8 cellular contexts compared by ENCODE assay signal in genomic region chr6:28643017-28643740, GRCh38.
DNase-seq lines count a peak whose midpoint lies in the region; ATAC-seq and TF ChIP-seq lines count a peak whose summit lies in the region.

No MANE protein-coding gene starts in this region.

- DNase-seq in Karpas-422, result peak; percentile 83
- DNase-seq in activated CD8-positive, alpha-beta T cell treated with anti-CD3 and anti-CD28 coated beads, Interleukin-2, amount 10 ng/mL, durations not matched to agents 7 days and 5 days, result peak; percentile 26
- peak; percentile 42 to 58 for DNase-seq in lung microvascular endothelial cell (ENCODE audit: low read depth in 2 of 2)
- DNase-seq in T-helper 9 cell, result no peak
- no peak for DNase-seq in midbrain (lab: John Stamatoyannopoulos, UW)

- no peak overlapping the region for H2AFZ ChIP-seq in Karpas-422 (ENCODE audit: low read length)

- H3K79me2 ChIP-seq in Karpas-422 (ENCODE audit: low read length), result no peaks in the 10 kb centered on the region

- H3K36me3 ChIP-seq in ES-I3 (ENCODE audit: insufficient read depth, low read length) (no peaks in the 10 kb centered on the region), Karpas-422 (ENCODE audit: insufficient read depth, low read length) (no peaks in the 10 kb centered on the region), gastroesophageal sphincter (no peaks in the 10 kb centered on the region)

- no peak for TF ChIP-seq EP300 in gastroesophageal sphincter (IDR thresholded peaks at IDR 0.05)

- TF ChIP-seq POLR2A in gastroesophageal sphincter (IDR thresholded peaks at IDR 0.05), result no peak

- no peaks in the 10 kb centered on the region for H3K9me3 Mint-ChIP-seq in activated CD8-positive, alpha-beta T cell treated with anti-CD3 and anti-CD28 coated beads, Interleukin-2, amount 10 ng/mL, durations not matched to agents 7 days and 5 days (ENCODE audit: insufficient read depth)

- WGBS in gastroesophageal sphincter (ENCODE audit: low coverage in 1 of 2), 2 donors, result 11 to 13% methylated on average over 8 to 9 of the region's 9 CpGs

- H3K9me3 ChIP-seq in ES-I3 (ENCODE audit: control insufficient read depth, insufficient read depth, low read length) (no peaks in the 10 kb centered on the region), Karpas-422 (ENCODE audit: low read length) (no peaks in the 10 kb centered on the region), gastroesophageal sphincter (peaks cover 0 to 7% (median 0%) of the 10 kb centered on the region in 3 donors)

- H3K27me3 ChIP-seq in Karpas-422 (ENCODE audit: low read length) (no peaks in the 10 kb centered on the region), gastroesophageal sphincter (peaks cover 66% of the 10 kb centered on the region)

- H3K4me1 Mint-ChIP-seq in activated CD8-positive, alpha-beta T cell treated with anti-CD3 and anti-CD28 coated beads, Interleukin-2, amount 10 ng/mL, durations not matched to agents 7 days and 5 days (ENCODE audit: low read depth), result peaks cover 4% of the 10 kb centered on the region

- H4K20me1 ChIP-seq in Karpas-422 (ENCODE audit: insufficient read depth, low read depth, low read length), result no peaks in the 10 kb centered on the region

- H3K27ac ChIP-seq in Karpas-422 (ENCODE audit: low read length) (no peak overlapping the region), gastroesophageal sphincter (no peak overlapping the region)

- no peak overlapping the region for H3K27ac Mint-ChIP-seq in activated CD8-positive, alpha-beta T cell treated with anti-CD3 and anti-CD28 coated beads, Interleukin-2, amount 10 ng/mL, durations not matched to agents 7 days and 5 days

- no peaks in the 10 kb centered on the region for H3K4me1 ChIP-seq in ES-I3 (ENCODE audit: insufficient read depth, low read length)
- H3K4me1 ChIP-seq in Karpas-422 (ENCODE audit: low read length), result peaks cover 2% of the 10 kb centered on the region
- H3K4me1 ChIP-seq in gastroesophageal sphincter, result peaks cover 0 to 2% (median 2%) of the 10 kb centered on the region in 3 donors

- H3K27me3 Mint-ChIP-seq in activated CD8-positive, alpha-beta T cell treated with anti-CD3 and anti-CD28 coated beads, Interleukin-2, amount 10 ng/mL, durations not matched to agents 7 days and 5 days (ENCODE audit: low read depth), result peaks cover 24% of the 10 kb centered on the region

- ATAC-seq in activated CD8-positive, alpha-beta T cell treated with anti-CD3 and anti-CD28 coated beads, Interleukin-2, amount 10 ng/mL, durations not matched to agents 7 days and 5 days, result no peak
- no peak for ATAC-seq in GM19035 (IDR thresholded peaks at IDR 0.05; ENCODE audit: unreplicated experiment)
- ATAC-seq in gastroesophageal sphincter, result no peak

- H3K9me2 ChIP-seq in Karpas-422 (replicated peaks; ENCODE audit: insufficient read depth, low read length), result no peaks in the 10 kb centered on the region

- no peak overlapping the region for H3K4me3 Mint-ChIP-seq in activated CD8-positive, alpha-beta T cell treated with anti-CD3 and anti-CD28 coated beads, Interleukin-2, amount 10 ng/mL, durations not matched to agents 7 days and 5 days

- H3K9ac ChIP-seq in ES-I3 (ENCODE audit: low read depth, low read length), result peak overlapping the region; percentile 60; the same call in 1 of the 2 replicates
- H3K9ac ChIP-seq in Karpas-422 (ENCODE audit: low read length), result no peak overlapping the region

- no peaks in the 10 kb centered on the region for H3K36me3 Mint-ChIP-seq in activated CD8-positive, alpha-beta T cell treated with anti-CD3 and anti-CD28 coated beads, Interleukin-2, amount 10 ng/mL, durations not matched to agents 7 days and 5 days (ENCODE audit: low read depth)

- no peak overlapping the region for H3K4me2 ChIP-seq in Karpas-422 (ENCODE audit: low read depth, low read length, poor library complexity, severe bottlenecking)

- POLR2A ChIA-PET in activated CD8-positive, alpha-beta T cell treated with anti-CD3 and anti-CD28 coated beads, Interleukin-2, amount 10 ng/mL, durations not matched to agents 7 days and 5 days (lab: Charles Lee), result no interaction called here

- TF ChIP-seq CTCF in gastroesophageal sphincter (IDR thresholded peaks at IDR 0.05), result no peak

- CTCF ChIA-PET in activated CD8-positive, alpha-beta T cell treated with anti-CD3 and anti-CD28 coated beads, Interleukin-2, amount 10 ng/mL, durations not matched to agents 7 days and 5 days (lab: Charles Lee), result no interaction called here

- H3K4me3 ChIP-seq in Karpas-422 (ENCODE audit: low read length) (no peak overlapping the region), gastroesophageal sphincter (no peak overlapping the region)

Comparison
In these comparisons a context has a peak if more than half of its experiments do, and no peak if none do; other contexts are left out.
1. DNase-seq: peak in Karpas-422 (single experiment), activated CD8-positive, alpha-beta T cell treated with anti-CD3 and anti-CD28 coated beads, Interleukin-2, amount 10 ng/mL, durations not matched to agents 7 days and 5 days (single experiment) and lung microvascular endothelial cell (2 of 2); none in T-helper 9 cell (single experiment) and midbrain (single experiment).